In the genomic region with DNA sequence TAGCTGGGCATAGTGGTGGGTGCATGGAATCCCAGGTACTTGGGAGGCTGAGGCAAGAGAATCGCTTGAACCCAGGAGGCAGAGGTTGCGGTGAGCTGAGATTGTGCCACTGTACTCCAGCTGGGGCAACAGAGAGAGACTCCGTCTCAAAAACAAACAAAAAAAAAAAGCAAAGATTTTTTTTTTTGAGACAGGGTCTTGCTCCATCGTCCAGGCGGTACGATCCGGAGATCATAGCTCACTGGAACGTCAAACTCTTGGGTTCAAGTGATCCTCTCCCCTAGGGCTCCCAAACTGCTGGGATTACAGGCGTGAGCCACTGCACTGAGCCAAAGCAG, we compare ENCODE assay signal across 25 cellular contexts. TPM values are rescaled to one million over a fixed set of nuclear protein-coding genes. Genes with fewer than 3 reads are reported as not detected.
DNase-seq lines count a peak whose midpoint lies in the region; ATAC-seq and TF ChIP-seq lines count a peak whose summit lies in the region.
"Had no signal": no experiment of that assay in that cellular context is flagged by ENCODE, and none has a peak within 500 bp of the region (broad histone marks: within the 10 kb centered on the region; RNA-seq: fewer than 3 reads in every experiment).

No MANE protein-coding gene starts in this region.

- H3K27ac Mint-ChIP-seq in WTC11 (no peak overlapping the region), nephron progenitor cell (peak overlapping the region; percentile 54)
- H3K27ac Mint-ChIP-seq: CD4-positive, alpha-beta memory T cell; CD4-positive, CD25-positive, alpha-beta regulatory T cell; CD8-positive, alpha-beta memory T cell had no signal

- peak overlapping the region; percentile 39 for H3K27ac ChIP-seq in hepatocyte
- peak overlapping the region; percentile 28 to 32 for H3K27ac ChIP-seq in liver (ENCODE audit: low read depth in 1 of 2, low read length in 2 of 2)
- H3K27ac ChIP-seq in PC-9: no peak overlapping the region
- H3K27ac ChIP-seq: BLaER1 had no signal

- H3K9me2 ChIP-seq in hepatocyte (replicated peaks; ENCODE audit: insufficient read depth) (no peaks in the 10 kb centered on the region), PC-9 (ENCODE audit: insufficient read depth) (0 out of 2 replicates have a peak, but pooled peaks cover 5% of the 10 kb centered on the region)

- 0 out of 2 replicates have a peak, but pooled peaks cover 5% of the 10 kb centered on the region for H3K36me3 Mint-ChIP-seq in WTC11
- H3K36me3 Mint-ChIP-seq in nephron progenitor cell (ENCODE audit: low read depth): peaks cover 26% of the 10 kb centered on the region

- CTCF ChIA-PET in WTC11 (lab: Charles Lee): interaction anchor here (0.9 kb wide), 1 partner anchor 27 kb away, joined by 3 read pairs; no protein-coding TSS in a partner anchor
- CTCF ChIA-PET in PC-9 (lab: Charles Lee): no interaction called here

- no peak overlapping the region for H3K9ac ChIP-seq in liver (ENCODE audit: low read depth in 1 of 2, low read length in 2 of 2)
- H3K9ac ChIP-seq: BLaER1 had no signal

- H3K27me3 Mint-ChIP-seq in WTC11 (ENCODE audit: low read depth) (peaks cover 17% of the 10 kb centered on the region), nephron progenitor cell (ENCODE audit: low read depth, poor library complexity) (peaks cover 3% of the 10 kb centered on the region)
- H3K27me3 Mint-ChIP-seq: CD4-positive, alpha-beta memory T cell had no signal

- intact Hi-C loops in PC-9 (cut with micrococcal nuclease; ENCODE audit: unreplicated experiment): no loop called here

- ATAC-seq in WTC11: no peak
- no peak for ATAC-seq in HG02885 (IDR thresholded peaks at IDR 0.05; ENCODE audit: poor library complexity, unreplicated experiment)
- ATAC-seq: GM12878 had no signal

- TF ChIP-seq RAD21 in liver (IDR thresholded peaks at IDR 0.05): no peak

- DNase-seq in WTC11 (ENCODE audit: low spot score) (no peak), hepatocyte (ENCODE audit: low spot score) (no peak), nephron progenitor cell (no peak), SKM-1 (lab: John Stamatoyannopoulos, UW; ENCODE audit: unreplicated experiment) (no peak), PC-9 (no peak)
- DNase-seq: 8988T; ACHN; BE2C; C1 segment of cervical spinal cord; CD4-positive, alpha-beta memory T cell; CD4-positive, CD25-positive, alpha-beta regulatory T cell; CD8-positive, alpha-beta memory T cell; COR-L47; DMS 273 treated with DMSO at 0.1 percent for 48 hours; DMS153; DMS53; DMS79; DND-41; EL; GDM1 had no signal

- H3K36me3 ChIP-seq in hepatocyte (replicated peaks; ENCODE audit: insufficient read depth, low read depth) (no peaks in the 10 kb centered on the region), liver (ENCODE audit: control insufficient read depth in 4 of 4, insufficient read depth in 3 of 4, low read depth in 1 of 4, low read length in 3 of 4) (peaks cover 2 to 33% (median 29%) of the 10 kb centered on the region in 4 donors), PC-9 (ENCODE audit: low read depth) (peaks cover 47% of the 10 kb centered on the region)
- H3K36me3 ChIP-seq: BE2C had no signal

- H3K79me2 ChIP-seq in hepatocyte: peaks cover 81% of the 10 kb centered on the region
- H3K79me2 ChIP-seq in PC-9 (ENCODE audit: low read depth): peaks cover 51% of the 10 kb centered on the region

- no TSS peak for BruUV-seq in PC-9 (replicated peaks; lab: Mats Ljungman, UMichigan)

- H3K4me1 Mint-ChIP-seq in WTC11 (peaks cover 42% of the 10 kb centered on the region), nephron progenitor cell (peaks cover 6% of the 10 kb centered on the region)
- H3K4me1 Mint-ChIP-seq: CD14-positive monocyte; CD4-positive, alpha-beta memory T cell; CD8-positive, alpha-beta memory T cell had no signal

- POLR2A ChIA-PET in WTC11 (lab: Charles Lee): interaction anchor here (0.6 kb wide), 1 partner anchor 356 kb away, joined by 4 read pairs; no protein-coding TSS in a partner anchor
- POLR2A ChIA-PET in PC-9 (lab: Charles Lee; ENCODE audit: unreplicated experiment): no interaction called here

- H3K9me3 Mint-ChIP-seq in WTC11 (no peaks in the 10 kb centered on the region), nephron progenitor cell (no peaks in the 10 kb centered on the region)
- H3K9me3 Mint-ChIP-seq: CD4-positive, alpha-beta memory T cell; CD4-positive, CD25-positive, alpha-beta regulatory T cell; CD8-positive, alpha-beta memory T cell had no signal

- no peak overlapping the region for H3K4me2 ChIP-seq in hepatocyte
- no peak overlapping the region for H3K4me2 ChIP-seq in PC-9
- H3K4me2 ChIP-seq: BLaER1 had no signal

- 94% methylated on average over 9 of the region's 9 CpGs for WGBS in hepatocyte (ENCODE audit: low lambda C conversion rate, missing lambda C conversion rate)
- WGBS in liver: 49% methylated on average over 9 of the region's 9 CpGs

- H2AFZ ChIP-seq in hepatocyte (no peak overlapping the region), PC-9 (no peak overlapping the region)

- H3K4me3 Mint-ChIP-seq in WTC11: no peak overlapping the region
- H3K4me3 Mint-ChIP-seq in nephron progenitor cell: no peak overlapping the region
- H3K4me3 Mint-ChIP-seq: CD14-positive monocyte; CD4-positive, alpha-beta memory T cell; CD4-positive, CD25-positive, alpha-beta regulatory T cell; CD8-positive, alpha-beta memory T cell had no signal

- no peak overlapping the region for H3K4me3 ChIP-seq in hepatocyte
- no peak overlapping the region for H3K4me3 ChIP-seq in liver (ENCODE audit: low read depth in 1 of 3, low read length in 3 of 3)
- H3K4me3 ChIP-seq in PC-9: no peak overlapping the region
- H3K4me3 ChIP-seq: BLaER1, GM12878 had no signal

- H3K9me3 ChIP-seq in hepatocyte (ENCODE audit: low read depth) (no peaks in the 10 kb centered on the region), liver (ENCODE audit: control insufficient read depth in 4 of 4, low read length in 3 of 4) (no peaks in the 10 kb centered on the region), PC-9 (ENCODE audit: insufficient read depth, low read depth) (no peaks in the 10 kb centered on the region)
- H3K9me3 ChIP-seq: BE2C, BLaER1 had no signal

- TF ChIP-seq CTCF in WTC11 (IDR thresholded peaks at IDR 0.05): no peak
- TF ChIP-seq CTCF in hepatocyte (IDR thresholded peaks at IDR 0.05; ENCODE audit: poor library complexity): no peak
- no peak for TF ChIP-seq CTCF in liver (IDR thresholded peaks at IDR 0.05; ENCODE audit: low read depth, low read length, missing input control)
- TF ChIP-seq CTCF in nephron progenitor cell (IDR thresholded peaks at IDR 0.05): no peak
- no peak for TF ChIP-seq CTCF in PC-9 (conservative IDR thresholded peaks at IDR 0.05)

- peaks cover 31% of the 10 kb centered on the region for H4K20me1 ChIP-seq in hepatocyte (ENCODE audit: insufficient read depth, poor library complexity, severe bottlenecking)
- H4K20me1 ChIP-seq in PC-9 (ENCODE audit: insufficient read depth): peaks cover 27% of the 10 kb centered on the region

- H3K27me3 ChIP-seq in hepatocyte: no peaks in the 10 kb centered on the region
- H3K27me3 ChIP-seq in liver (ENCODE audit: control insufficient read depth in 4 of 4, insufficient read depth in 4 of 4, low read length in 3 of 4): no peaks in the 10 kb centered on the region
- no peaks in the 10 kb centered on the region for H3K27me3 ChIP-seq in PC-9 (ENCODE audit: insufficient read depth, low read depth)
- H3K27me3 ChIP-seq: BE2C, BLaER1 had no signal

- H3F3A ChIP-seq in PC-9 (ENCODE audit: insufficient read depth, low read depth): peaks cover 10% of the 10 kb centered on the region; the same call in 1 of the 2 replicates

- peaks cover 33% of the 10 kb centered on the region for H3K4me1 ChIP-seq in hepatocyte (ENCODE audit: insufficient read depth)
- peaks cover 15 to 73% (median 55%) of the 10 kb centered on the region in 4 donors for H3K4me1 ChIP-seq in liver (ENCODE audit: control insufficient read depth in 4 of 4, insufficient read depth in 4 of 4, low read length in 3 of 4)
- no peaks in the 10 kb centered on the region for H3K4me1 ChIP-seq in PC-9 (replicated peaks; ENCODE audit: insufficient read depth)

TF ChIP-seq in WTC11, 78 proteins besides CTCF, POLR2A, EP300 and RAD21 (continues in another document):
- peak; percentile 26; the same call in 1 of the 2 replicates for TF ChIP-seq GABPB1 (CRISPR knock-in tag; IDR thresholded peaks at IDR 0.05)

TF ChIP-seq in liver, 16 proteins besides CTCF, POLR2A, EP300 and RAD21:
- TF ChIP-seq, protein P1, sequence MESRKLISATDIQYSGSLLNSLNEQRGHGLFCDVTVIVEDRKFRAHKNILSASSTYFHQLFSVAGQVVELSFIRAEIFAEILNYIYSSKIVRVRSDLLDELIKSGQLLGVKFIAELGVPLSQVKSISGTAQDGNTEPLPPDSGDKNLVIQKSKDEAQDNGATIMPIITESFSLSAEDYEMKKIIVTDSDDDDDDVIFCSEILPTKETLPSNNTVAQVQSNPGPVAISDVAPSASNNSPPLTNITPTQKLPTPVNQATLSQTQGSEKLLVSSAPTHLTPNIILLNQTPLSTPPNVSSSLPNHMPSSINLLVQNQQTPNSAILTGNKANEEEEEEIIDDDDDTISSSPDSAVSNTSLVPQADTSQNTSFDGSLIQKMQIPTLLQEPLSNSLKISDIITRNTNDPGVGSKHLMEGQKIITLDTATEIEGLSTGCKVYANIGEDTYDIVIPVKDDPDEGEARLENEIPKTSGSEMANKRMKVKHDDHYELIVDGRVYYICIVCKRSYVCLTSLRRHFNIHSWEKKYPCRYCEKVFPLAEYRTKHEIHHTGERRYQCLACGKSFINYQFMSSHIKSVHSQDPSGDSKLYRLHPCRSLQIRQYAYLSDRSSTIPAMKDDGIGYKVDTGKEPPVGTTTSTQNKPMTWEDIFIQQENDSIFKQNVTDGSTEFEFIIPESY (IDR thresholded peaks at IDR 0.05): no peak

RNA-seq across cellular contexts. Expression of a gene that starts 37.6 kb away (rescaled TPM):
- total RNA-seq in WTC11 (2021): 4.6 to 7.8 TPM (median 5.8 TPM) in 3 replicates
- total RNA-seq in hepatocyte: 76.1 and 87.4 TPM in 2 replicates
- 11.9 and 14.5 TPM in 2 replicates for polyA plus RNA-seq in hepatocyte
- 100 to 1,000 TPM in 1 of 2 donors, 10 to 100 TPM in 1; 83.9 to 223 TPM for total RNA-seq in liver
- 10 to 100 TPM; 15.4 to 42.0 TPM for polyA plus RNA-seq in liver
- 22.4 and 38.3 TPM in 2 replicates for total RNA-seq in PC-9 (2021)
- polyA plus RNA-seq: CD8-positive, alpha-beta memory T cell had no signal
